Comparison of ENCODE assay signal across 8 cellular contexts in the genomic region with DNA sequence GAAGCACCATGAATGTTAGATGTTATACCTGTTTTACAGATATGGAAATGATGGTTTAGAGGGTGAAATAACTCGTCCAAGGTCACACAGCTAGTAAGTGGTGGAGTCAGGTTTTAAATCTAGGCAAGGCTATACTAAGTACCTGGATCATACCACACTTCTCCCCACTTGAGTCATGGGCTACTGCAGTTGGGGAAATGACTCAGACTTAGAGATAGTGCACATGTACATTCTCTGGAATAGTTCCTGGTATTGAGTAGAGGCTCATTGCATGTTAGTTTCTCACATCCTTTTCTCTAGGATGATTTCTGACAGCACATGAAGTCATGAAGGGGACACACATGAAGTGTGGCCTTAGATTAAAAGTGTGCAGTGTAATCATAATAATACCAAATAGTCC.
DNase-seq lines count a peak whose midpoint lies in the region; ATAC-seq and TF ChIP-seq lines count a peak whose summit lies in the region.

No MANE protein-coding gene starts in this region.

- DNase-seq in GM13976 (ENCODE audit: low spot score) = peak; percentile 38
- DNase-seq in HS-5 (ENCODE audit: low read depth) = peak; percentile 9
- peak; percentile 92 for DNase-seq in epithelial cell of esophagus (ENCODE audit: low read depth)
- DNase-seq in NCI-H146 (lab: John Stamatoyannopoulos, UW) = no peak
- DNase-seq in NCI-H2029 (lab: John Stamatoyannopoulos, UW) = no peak
- no peak for DNase-seq in GOT3 (lab: John Stamatoyannopoulos, UW)
- no peak for DNase-seq in NCI-H1930 (lab: John Stamatoyannopoulos, UW)

- in situ Hi-C loops in GM13976 (cut with MboI; ENCODE audit: low sequenced_read_pairs, unreplicated experiment) = no loop called here

- TF ChIP-seq CTCF in GM13976 (IDR thresholded peaks at IDR 0.05; ENCODE audit: borderline replicate concordance, control extremely low read depth, extremely low read depth, insufficient read depth, missing control alignments) (no peak), epithelial cell of esophagus (IDR thresholded peaks at IDR 0.05; ENCODE audit: insufficient read depth, low read depth, low read length, missing control alignments) (no peak)

- ATAC-seq in GM21515 (IDR thresholded peaks at IDR 0.05; ENCODE audit: unreplicated experiment) = peak; percentile 85

- no peak overlapping the region for H3K4me3 ChIP-seq in epithelial cell of esophagus (ENCODE audit: low read length)

Comparison
In these comparisons a context has a peak if more than half of its experiments do, and no peak if none do; other contexts are left out.
1. DNase-seq: peak in GM13976 (single experiment), HS-5 (single experiment) and epithelial cell of esophagus (single experiment); none in NCI-H146 (single experiment), NCI-H2029 (single experiment), GOT3 (single experiment) and NCI-H1930 (0 of 2).